ENCODE assay signal across 25 cellular contexts in genomic region chr12:30400349-30400748, GRCh38.
"Had no signal": no experiment of that assay in that cellular context is flagged by ENCODE, and none has a peak within 500 bp of the region (broad histone marks: within the 10 kb centered on the region; RNA-seq: fewer than 3 reads in every experiment).

No MANE protein-coding gene starts in this region.

- H3K4me1 ChIP-seq: stomach, suprapubic skin, thyroid gland, tibial artery, tibial nerve, upper lobe of left lung, upper lobe of right lung, uterus, vagina had no signal

- FAIRE-seq: urothelium cell line had no signal

- DNase-seq: stimulated activated CD4-positive, alpha-beta T cell treated with anti-CD3 and anti-CD28 coated beads, Interleukin-2, amount 100 ng/mL, for 24 hours; stimulated activated CD4-positive, alpha-beta T cell treated with anti-CD3 and anti-CD28 coated beads, Interleukin-2, amount 100 ng/mL, for 48 hours; stimulated activated CD4-positive, alpha-beta T cell treated with anti-CD3 and anti-CD28 coated beads, Interleukin-4, amount 100 ng/mL, for 1 hour; stimulated activated CD4-positive, alpha-beta T cell treated with anti-CD3 and anti-CD28 coated beads, Interleukin-4, amount 100 ng/mL, for 24 hours; stimulated activated CD4-positive, alpha-beta T cell treated with anti-CD3 and anti-CD28 coated beads, Interleukin-4, amount 100 ng/mL, for 4 hours; stimulated activated CD8-positive, alpha-beta memory T cell treated with anti-CD3 and anti-CD28 coated beads, Interleukin-4, amount 100 ng/mL, for 48 hours; stimulated activated naive B cell treated with anti-CD40 and anti-IgM and Interleukin-4, amounts not matched to agents 10 μg/mL and 1 μg/mL and 100 μg/mL, for 72 hours; stimulated activated naive CD4-positive, alpha-beta T cell; stimulated activated naive CD4-positive, alpha-beta T cell treated with Interleukin-2 at 50 U/mL for 16 hours; stimulated activated naive CD8-positive, alpha-beta T cell treated with anti-CD3 and anti-CD28 coated beads, Interleukin-15, amount 100 ng/mL, for 72 hours; stimulated activated naive CD8-positive, alpha-beta T cell treated with anti-CD3 and anti-CD28 coated beads, Interleukin-15, Interleukin-2, amounts not matched to agents 100 U/mL and 50 U/mL, for 24 hours; stomach; substantia nigra; thyroid gland; tibial artery; trophoblast cell; upper lobe of left lung; upper lobe of right lung; uterus had no signal

- H3K4me3 ChIP-seq: stomach, suprapubic skin, thoracic aorta, thyroid gland, tibial artery, tibial nerve, upper lobe of left lung, upper lobe of right lung, uterus, vagina had no signal

- H3K27me3 ChIP-seq: stomach, suprapubic skin, thyroid gland, tibial artery, tibial nerve, upper lobe of left lung, upper lobe of right lung, uterus, vagina had no signal

- ATAC-seq: stimulated activated memory B cell treated with anti-CD40 and anti-IgM and Interleukin-4, amounts not matched to agents 10 μg/mL and 1 μg/mL and 100 μg/mL, for 72 hours; stimulated activated naive B cell treated with anti-CD40 and anti-IgM and Interleukin-4, amounts not matched to agents 10 μg/mL and 1 μg/mL and 100 μg/mL, for 72 hours; stimulated activated naive CD8-positive, alpha-beta T cell treated with anti-CD3 and anti-CD28 coated beads, Interleukin-15, amount 100 ng/mL, for 72 hours; stimulated activated naive CD8-positive, alpha-beta T cell treated with anti-CD3 and anti-CD28 coated beads, Interleukin-15, Interleukin-2, amounts not matched to agents 100 U/mL and 50 U/mL, for 24 hours; upper lobe of right lung had no signal

- H3K9me3 ChIP-seq: suprapubic skin, thoracic aorta, thyroid gland, upper lobe of left lung, upper lobe of right lung, uterus, vagina had no signal

- H3K27ac ChIP-seq: stomach, suprapubic skin, thoracic aorta, thyroid gland, tibial artery, tibial nerve, upper lobe of left lung, upper lobe of right lung, uterus, vagina had no signal

- H3K36me3 ChIP-seq: stomach, suprapubic skin, thoracic aorta, thyroid gland, tibial artery, tibial nerve, upper lobe of left lung, upper lobe of right lung, uterus, vagina had no signal
